1 cellular context compared by ENCODE assay signal in the genomic region with DNA sequence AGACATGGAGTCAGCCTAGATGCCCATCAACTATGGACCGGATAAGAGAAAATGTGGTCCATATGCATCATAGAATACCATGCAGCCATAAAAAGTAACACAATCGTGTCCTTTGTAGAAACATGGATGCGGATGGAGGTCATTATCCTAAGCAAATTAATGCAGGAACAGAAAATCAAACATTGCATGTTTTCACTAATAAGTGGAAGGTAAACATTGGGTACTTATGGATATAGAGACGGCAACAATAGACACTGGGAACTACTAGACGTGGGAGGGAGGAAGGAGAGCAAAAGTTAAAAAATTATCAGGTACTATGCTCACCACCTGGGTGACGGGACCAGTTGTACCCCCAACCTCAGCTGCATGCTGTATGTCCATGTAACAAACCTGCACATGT.
TF ChIP-seq lines count a peak whose summit lies in the region.

No MANE protein-coding gene starts in this region.

TF ChIP-seq in SK-N-SH treated with all-trans-retinoic acid at 6 μM for 48 hours, 23 proteins besides CTCF, POLR2A, EP300 and RAD21 (continued from another document):
- no peak for TF ChIP-seq SNAI2 (CRISPR knock-in tag; IDR thresholded peaks at IDR 0.05)
